Comparison of ENCODE assay signal across 1 cellular context in genomic region chr2:69163109-69163508, GRCh38.
TF ChIP-seq lines count a peak whose summit lies in the region.

No MANE protein-coding gene starts in this region.

TF ChIP-seq in SK-N-SH, 30 proteins besides CTCF, POLR2A, EP300 and RAD21 (continued from another document):
- TF ChIP-seq, protein P1, sequence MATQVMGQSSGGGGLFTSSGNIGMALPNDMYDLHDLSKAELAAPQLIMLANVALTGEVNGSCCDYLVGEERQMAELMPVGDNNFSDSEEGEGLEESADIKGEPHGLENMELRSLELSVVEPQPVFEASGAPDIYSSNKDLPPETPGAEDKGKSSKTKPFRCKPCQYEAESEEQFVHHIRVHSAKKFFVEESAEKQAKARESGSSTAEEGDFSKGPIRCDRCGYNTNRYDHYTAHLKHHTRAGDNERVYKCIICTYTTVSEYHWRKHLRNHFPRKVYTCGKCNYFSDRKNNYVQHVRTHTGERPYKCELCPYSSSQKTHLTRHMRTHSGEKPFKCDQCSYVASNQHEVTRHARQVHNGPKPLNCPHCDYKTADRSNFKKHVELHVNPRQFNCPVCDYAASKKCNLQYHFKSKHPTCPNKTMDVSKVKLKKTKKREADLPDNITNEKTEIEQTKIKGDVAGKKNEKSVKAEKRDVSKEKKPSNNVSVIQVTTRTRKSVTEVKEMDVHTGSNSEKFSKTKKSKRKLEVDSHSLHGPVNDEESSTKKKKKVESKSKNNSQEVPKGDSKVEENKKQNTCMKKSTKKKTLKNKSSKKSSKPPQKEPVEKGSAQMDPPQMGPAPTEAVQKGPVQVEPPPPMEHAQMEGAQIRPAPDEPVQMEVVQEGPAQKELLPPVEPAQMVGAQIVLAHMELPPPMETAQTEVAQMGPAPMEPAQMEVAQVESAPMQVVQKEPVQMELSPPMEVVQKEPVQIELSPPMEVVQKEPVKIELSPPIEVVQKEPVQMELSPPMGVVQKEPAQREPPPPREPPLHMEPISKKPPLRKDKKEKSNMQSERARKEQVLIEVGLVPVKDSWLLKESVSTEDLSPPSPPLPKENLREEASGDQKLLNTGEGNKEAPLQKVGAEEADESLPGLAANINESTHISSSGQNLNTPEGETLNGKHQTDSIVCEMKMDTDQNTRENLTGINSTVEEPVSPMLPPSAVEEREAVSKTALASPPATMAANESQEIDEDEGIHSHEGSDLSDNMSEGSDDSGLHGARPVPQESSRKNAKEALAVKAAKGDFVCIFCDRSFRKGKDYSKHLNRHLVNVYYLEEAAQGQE (IDR thresholded peaks at IDR 0.05; ENCODE audit: low read depth, low read length) = no peak
- TF ChIP-seq, protein P2, sequence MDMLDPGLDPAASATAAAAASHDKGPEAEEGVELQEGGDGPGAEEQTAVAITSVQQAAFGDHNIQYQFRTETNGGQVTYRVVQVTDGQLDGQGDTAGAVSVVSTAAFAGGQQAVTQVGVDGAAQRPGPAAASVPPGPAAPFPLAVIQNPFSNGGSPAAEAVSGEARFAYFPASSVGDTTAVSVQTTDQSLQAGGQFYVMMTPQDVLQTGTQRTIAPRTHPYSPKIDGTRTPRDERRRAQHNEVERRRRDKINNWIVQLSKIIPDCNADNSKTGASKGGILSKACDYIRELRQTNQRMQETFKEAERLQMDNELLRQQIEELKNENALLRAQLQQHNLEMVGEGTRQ (IDR thresholded peaks at IDR 0.05; ENCODE audit: borderline replicate concordance, low read depth, low read length) = no peak
- TF ChIP-seq MXI1 (IDR thresholded peaks at IDR 0.05; ENCODE audit: low read depth, low read length) = no peak
